ENCODE assay signal across 12 cellular contexts in the genomic region with DNA sequence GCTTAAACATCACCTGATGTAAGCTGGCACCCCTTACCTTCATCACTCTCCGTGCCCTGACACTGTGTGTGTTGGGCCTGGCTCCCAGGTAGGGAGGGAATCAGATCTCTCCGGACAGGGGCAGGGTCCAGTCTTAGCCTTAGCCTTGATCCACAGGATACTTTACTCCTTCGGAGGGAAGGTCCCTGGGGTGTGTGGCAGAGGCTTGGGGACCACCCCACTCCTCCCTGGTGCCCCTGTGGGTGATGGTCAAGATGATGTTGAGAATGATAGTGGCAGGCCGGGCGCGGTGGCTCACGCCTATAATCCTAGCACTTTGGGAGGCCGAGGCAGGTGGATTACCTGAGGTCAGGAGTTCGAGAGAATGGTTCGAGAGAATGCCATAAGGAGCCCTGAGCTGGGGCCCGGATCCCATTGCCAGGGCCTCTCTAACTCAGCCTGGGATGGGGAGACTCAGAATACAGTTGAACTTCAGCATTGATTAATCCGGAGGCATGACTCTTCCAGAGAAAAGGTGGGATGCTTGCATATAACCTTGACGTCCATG.
"Had no signal": no experiment of that assay in that cellular context is flagged by ENCODE, and none has a peak within 500 bp of the region (broad histone marks: within the 10 kb centered on the region; RNA-seq: fewer than 3 reads in every experiment).

No MANE protein-coding gene starts in this region.

- H3K27me3 Mint-ChIP-seq: memory B cell, T-cell, type B pancreatic cell had no signal

- H3K4me1 ChIP-seq: testis had no signal

- H3K9ac ChIP-seq: SK-N-SH had no signal

- H3K4me3 Mint-ChIP-seq: activated naive CD8-positive, alpha-beta T cell treated with anti-CD3 and anti-CD28 coated beads, Interleukin-2, amount 10 ng/mL, durations not matched to agents 7 days and 5 days; immature natural killer cell; memory B cell; T-cell; type B pancreatic cell had no signal

- H3K36me3 Mint-ChIP-seq: activated naive CD8-positive, alpha-beta T cell treated with anti-CD3 and anti-CD28 coated beads, Interleukin-2, amount 10 ng/mL, durations not matched to agents 7 days and 5 days; immature natural killer cell; memory B cell; T-cell; type B pancreatic cell had no signal

- H3K4me1 Mint-ChIP-seq: immature natural killer cell had no signal

- H3K27ac Mint-ChIP-seq: activated naive CD8-positive, alpha-beta T cell treated with anti-CD3 and anti-CD28 coated beads, Interleukin-2, amount 10 ng/mL, durations not matched to agents 7 days and 5 days; immature natural killer cell; memory B cell; T-cell; type B pancreatic cell had no signal

- H3K9me3 ChIP-seq: body of pancreas, SK-N-SH, testis had no signal

- ATAC-seq: body of pancreas, left ventricle myocardium superior had no signal

- H3K27ac ChIP-seq: body of pancreas, dorsolateral prefrontal cortex, testis had no signal

- H3K27me3 ChIP-seq: body of pancreas, dorsolateral prefrontal cortex, testis had no signal

- H3K4me3 ChIP-seq: body of pancreas, dorsolateral prefrontal cortex, testis had no signal

- DNase-seq: activated gamma-delta T cell treated with Interleukin-2 at 50 U/mL for 16 hours; activated naive CD8-positive, alpha-beta T cell treated with anti-CD3 and anti-CD28 coated beads, Interleukin-2, amount 10 ng/mL, durations not matched to agents 7 days and 5 days; dorsolateral prefrontal cortex; immature natural killer cell; left ventricle myocardium superior; SK-N-SH; stimulated activated CD4-positive, alpha-beta T cell treated with anti-CD3 and anti-CD28 coated beads, Interleukin-12 subunit alpha, Interleukin-12 subunit beta, amount 100 ng/mL, for 4 hours; testis had no signal

- H3K4me2 ChIP-seq: SK-N-SH had no signal

- H3K9me3 Mint-ChIP-seq: activated naive CD8-positive, alpha-beta T cell treated with anti-CD3 and anti-CD28 coated beads, Interleukin-2, amount 10 ng/mL, durations not matched to agents 7 days and 5 days; immature natural killer cell; memory B cell; T-cell; type B pancreatic cell had no signal
